ENCODE assay signal across 22 cellular contexts in genomic region chr17:11384131-11384530, GRCh38.
"Had no signal": no experiment of that assay in that cellular context is flagged by ENCODE, and none has a peak within 500 bp of the region (broad histone marks: within the 10 kb centered on the region; RNA-seq: fewer than 3 reads in every experiment).

No MANE protein-coding gene starts in this region.

- H3K4me3 ChIP-seq: hepatocyte, left ventricle myocardium inferior, lung, pancreas, prostate gland, skin epidermis, tibial nerve, uterus had no signal

- DNase-seq: islet precursor cell; left ventricle myocardium inferior; mesendoderm; naive thymus-derived CD4-positive, alpha-beta T cell; nucleus accumbens; pancreas; posterior cingulate gyrus; retina; right cardiac atrium; stimulated activated CD4-positive, alpha-beta T cell treated with anti-CD3 and anti-CD28 coated beads, Interleukin-12 subunit alpha, Interleukin-12 subunit beta, amount 100 ng/mL, for 4 hours; stimulated activated CD4-positive, alpha-beta T cell treated with anti-CD3 and anti-CD28 coated beads, Interleukin-15, amount 100 ng/mL, for 24 hours; stimulated activated CD4-positive, alpha-beta T cell treated with anti-CD3 and anti-CD28 coated beads, Interleukin-4, amount 100 ng/mL, for 24 hours; stimulated activated naive CD4-positive, alpha-beta T cell; uterus had no signal

- H3K9me3 ChIP-seq: left ventricle myocardium inferior, pancreas, prostate gland, tibial nerve, uterus had no signal

- H3K4me2 ChIP-seq: hepatocyte had no signal

- H3K36me3 ChIP-seq: left ventricle myocardium inferior, pancreas, prostate gland, tibial nerve, uterus had no signal

- FAIRE-seq: pancreas had no signal

- H3K4me1 ChIP-seq: left ventricle myocardium inferior, pancreas, prostate gland, tibial nerve, uterus had no signal

- H3K27me3 ChIP-seq: hepatocyte, pancreas, tibial nerve, uterus had no signal

- H2AFZ ChIP-seq: hepatocyte had no signal

- H3K27ac ChIP-seq: hepatocyte, left ventricle myocardium inferior, pancreas, prostate gland, skin epidermis, tibial nerve, uterus had no signal

- H3K79me2 ChIP-seq: hepatocyte had no signal

- ATAC-seq: naive thymus-derived CD4-positive, alpha-beta T cell; natural killer cell treated with Interleukin-12 subunit alpha and Interleukin-12 subunit beta and Interleukin-15 and Interleukin-18, amount 100 ng/mL, for 72 hours; pancreas; right cardiac atrium; sciatic nerve; stimulated activated effector memory CD8-positive, alpha-beta T cell treated with anti-CD3 and anti-CD28 coated beads, Interleukin-12 subunit alpha, Interleukin-12 subunit beta, amount 100 ng/mL, for 72 hours had no signal
